In the genomic region with DNA sequence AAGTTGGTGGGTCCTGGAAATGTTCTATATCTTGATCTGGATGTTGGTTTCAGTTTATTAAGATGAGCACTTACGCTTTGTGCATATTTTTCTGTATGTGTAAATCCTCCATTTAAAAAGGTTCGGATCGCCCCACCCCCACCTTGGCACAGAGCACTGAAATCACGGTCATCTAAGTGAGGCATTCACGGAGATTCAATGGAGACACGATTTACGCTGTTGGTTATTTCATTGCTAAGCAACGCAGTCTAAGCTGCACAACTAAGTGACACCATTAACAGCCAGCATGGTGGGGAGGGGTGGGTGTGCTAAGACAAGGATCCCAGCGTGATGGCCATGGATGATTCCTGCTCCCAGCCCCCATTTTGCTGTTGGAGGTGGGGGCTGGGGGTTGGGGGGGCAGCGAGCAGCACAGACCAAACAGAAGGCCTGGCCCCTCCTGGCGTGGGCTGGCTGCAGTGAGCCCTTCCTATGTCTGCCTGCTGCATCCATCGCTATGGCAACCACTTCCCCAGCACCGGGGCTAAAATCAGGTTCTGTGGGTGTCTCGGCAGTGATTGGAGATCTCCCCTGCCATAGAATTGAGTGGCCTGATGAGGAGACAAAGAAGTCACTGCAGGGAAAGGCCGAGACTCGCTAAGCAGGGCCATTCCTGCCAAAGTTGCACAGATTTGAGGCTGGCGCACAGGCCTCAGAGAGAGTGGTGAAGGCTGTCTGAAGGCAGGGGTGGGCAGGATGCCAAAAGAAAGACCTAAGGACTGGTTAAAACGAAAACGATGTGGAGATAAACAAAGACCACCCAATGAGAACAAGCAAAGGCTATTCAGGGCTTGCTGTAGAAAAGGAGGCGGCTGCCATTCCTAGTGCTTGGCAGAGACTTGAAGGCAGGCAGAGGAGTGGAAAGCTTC, we compare ENCODE assay signal across 12 cellular contexts. TPM values are rescaled to one million over a fixed set of nuclear protein-coding genes. Genes with fewer than 3 reads are reported as not detected.
DNase-seq lines count a peak whose midpoint lies in the region; TF ChIP-seq lines count a peak whose summit lies in the region.
"Had no signal": no experiment of that assay in that cellular context is flagged by ENCODE, and none has a peak within 500 bp of the region (broad histone marks: within the 10 kb centered on the region; RNA-seq: fewer than 3 reads in every experiment).

No MANE protein-coding gene starts in this region.

- POLR2A ChIA-PET in CD4-positive, alpha-beta memory T cell (lab: Charles Lee; ENCODE audit: partially characterized antibody) = no interaction called here

- no peak for TF ChIP-seq CTCF in dorsolateral prefrontal cortex (IDR thresholded peaks at IDR 0.05 in 54 of 56, conservative IDR thresholded peaks at IDR 0.05 in 2 of 56; ENCODE audit: low read depth in 1 of 56, partially characterized antibody in 56 of 56)
- TF ChIP-seq CTCF in tibial artery (IDR thresholded peaks at IDR 0.05) = no peak

- CTCF ChIA-PET in CD4-positive, alpha-beta memory T cell (lab: Charles Lee; ENCODE audit: partially characterized antibody) = interaction anchor here (1.2 kb wide), 1 partner anchor 18 kb away, joined by 3 read pairs; no protein-coding TSS in a partner anchor

- DNase-seq in NCI-H1105 treated with DMSO at 0.1 percent for 48 hours (lab: John Stamatoyannopoulos, UW) (peak; percentile 89), NCI-H345 (lab: John Stamatoyannopoulos, UW) (peak; percentile 93), dorsolateral prefrontal cortex (peak in 9 of 10 donors; percentile 30 to 92 (median 79)), nucleus accumbens (lab: John Stamatoyannopoulos, UW) (peak in 35 of 56 donors; percentile 16 to 85 (median 44)), NCI-H226 (no peak), tibial artery (no peak)
- DNase-seq in CD4-positive, alpha-beta memory T cell = no peak
- DNase-seq in activated CD4-positive, alpha-beta T cell treated with anti-CD3 and anti-CD28 coated beads for 4 hours = no peak
- DNase-seq: activated CD4-positive, alpha-beta T cell treated with anti-CD3 and anti-CD28 coated beads for 48 hours; activated gamma-delta T cell treated with Interleukin-2 at 50 U/mL for 16 hours; cerebellar nuclear complex; testis had no signal

- H3K36me3 ChIP-seq in CD4-positive, alpha-beta memory T cell (ENCODE audit: insufficient read depth, low read length) = no peaks in the 10 kb centered on the region
- H3K36me3 ChIP-seq in tibial artery = no peaks in the 10 kb centered on the region

- no peak overlapping the region for H3K27ac Mint-ChIP-seq in CD4-positive, alpha-beta memory T cell

- H3K9me3 ChIP-seq in CD4-positive, alpha-beta memory T cell (ENCODE audit: control insufficient read depth in 1 of 2, low read length in 2 of 2) = no peaks in the 10 kb centered on the region
- no peaks in the 10 kb centered on the region for H3K9me3 ChIP-seq in tibial artery
- H3K9me3 ChIP-seq: testis had no signal

- H3K4me3 ChIP-seq in dorsolateral prefrontal cortex (peak overlapping the region in 50 of 59 donors; percentile 4 to 52 (median 30)), tibial artery (no peak overlapping the region)
- H3K4me3 ChIP-seq in CD4-positive, alpha-beta memory T cell (ENCODE audit: low read length in 2 of 2) = no peak overlapping the region
- H3K4me3 ChIP-seq: testis had no signal

- H3K36me3 Mint-ChIP-seq in CD4-positive, alpha-beta memory T cell = no peaks in the 10 kb centered on the region

- H3K27ac ChIP-seq in dorsolateral prefrontal cortex = peak overlapping the region in 57 of 59 donors; percentile 19 to 93 (median 80)
- no peak overlapping the region for H3K27ac ChIP-seq in CD4-positive, alpha-beta memory T cell (ENCODE audit: low read depth, low read length)
- no peak overlapping the region for H3K27ac ChIP-seq in tibial artery
- H3K27ac ChIP-seq: testis had no signal

- peaks cover 12 to 13% of the 10 kb centered on the region in 2 donors for H3K27me3 Mint-ChIP-seq in CD4-positive, alpha-beta memory T cell

- H3K4me1 ChIP-seq in CD4-positive, alpha-beta memory T cell (ENCODE audit: insufficient read depth, low read length) = no peaks in the 10 kb centered on the region
- peaks cover 0 to 2% (median under 1%) of the 10 kb centered on the region in 4 donors for H3K4me1 ChIP-seq in tibial artery
- H3K4me1 ChIP-seq: testis had no signal

- H3K4me3 Mint-ChIP-seq in CD4-positive, alpha-beta memory T cell = no peak overlapping the region

- intact Hi-C loops in dorsolateral prefrontal cortex (cut with DNase I) = loop anchor here in 1 of 2 donors (2.0 to 5.0 kb wide), 2 partner anchors 14 to 52 kb away; a partner anchor contains a TSS
- intact Hi-C loops in CD4-positive, alpha-beta memory T cell (cut with micrococcal nuclease) = no loop called here
- intact Hi-C loops in tibial artery (cut with DNase I; ENCODE audit: low total_unique reads) = loop anchor here (5.0 kb wide), 1 partner anchor 47 kb away; no protein-coding TSS in a partner anchor

- H3K4me1 Mint-ChIP-seq in CD4-positive, alpha-beta memory T cell = no peaks in the 10 kb centered on the region

- no peaks in the 10 kb centered on the region for H3K27me3 ChIP-seq in dorsolateral prefrontal cortex
- H3K27me3 ChIP-seq in CD4-positive, alpha-beta memory T cell (ENCODE audit: insufficient read depth, low read length) = peaks cover 7% of the 10 kb centered on the region
- H3K27me3 ChIP-seq in tibial artery = no peaks in the 10 kb centered on the region
- H3K27me3 ChIP-seq: testis had no signal

- H3K9me3 Mint-ChIP-seq in CD4-positive, alpha-beta memory T cell = peaks cover 0 to 1% (median 0%) of the 10 kb centered on the region in 8 donors

RNA-seq across cellular contexts. Expression of a gene that starts 14.2 kb away (rescaled TPM):
- total RNA-seq in dorsolateral prefrontal cortex = 100 to 1,000 TPM; 195 to 408 (median 303) TPM
- 100 to 1,000 TPM; 195 to 203 TPM for total RNA-seq in CD4-positive, alpha-beta memory T cell
- polyA plus RNA-seq in CD4-positive, alpha-beta memory T cell = 10 to 100 TPM; 25.4 to 58.1 TPM

RNA-seq across cellular contexts. Expression of a gene that starts 31.5 kb away (rescaled TPM):
- total RNA-seq in dorsolateral prefrontal cortex = 10 to 100 TPM; 16.2 to 42.6 (median 28.5) TPM
- 1 to 10 TPM; 1.5 to 1.9 TPM for total RNA-seq in CD4-positive, alpha-beta memory T cell
- polyA plus RNA-seq in CD4-positive, alpha-beta memory T cell = under 1 TPM in 1 of 2 donors, not detected in 1; 0.33 TPM

Comparison
In these comparisons a context has a peak if more than half of its experiments do, and no peak if none do; other contexts are left out.
1. DNase-seq: peak in NCI-H1105 treated with DMSO at 0.1 percent for 48 hours (single experiment), NCI-H345 (single experiment), dorsolateral prefrontal cortex (9 of 10) and nucleus accumbens (35 of 56); none in NCI-H226 (single experiment), CD4-positive, alpha-beta memory T cell (0 of 5), activated CD4-positive, alpha-beta T cell treated with anti-CD3 and anti-CD28 coated beads for 4 hours (0 of 2) and tibial artery (0 of 2).
2. H3K27ac ChIP-seq: peak in dorsolateral prefrontal cortex (57 of 59); none in CD4-positive, alpha-beta memory T cell (single experiment) and tibial artery (0 of 2).
3. H3K4me3 ChIP-seq: peak in dorsolateral prefrontal cortex (50 of 59); none in CD4-positive, alpha-beta memory T cell (0 of 2) and tibial artery (0 of 2).
4. RNA of a gene that starts 31.5 kb away (total RNA-seq): 16.2 to 42.6 TPM in dorsolateral prefrontal cortex; 1.5 to 1.9 TPM in CD4-positive, alpha-beta memory T cell; every median in the first group is over 4 times any median in the second.